In the genomic region with DNA sequence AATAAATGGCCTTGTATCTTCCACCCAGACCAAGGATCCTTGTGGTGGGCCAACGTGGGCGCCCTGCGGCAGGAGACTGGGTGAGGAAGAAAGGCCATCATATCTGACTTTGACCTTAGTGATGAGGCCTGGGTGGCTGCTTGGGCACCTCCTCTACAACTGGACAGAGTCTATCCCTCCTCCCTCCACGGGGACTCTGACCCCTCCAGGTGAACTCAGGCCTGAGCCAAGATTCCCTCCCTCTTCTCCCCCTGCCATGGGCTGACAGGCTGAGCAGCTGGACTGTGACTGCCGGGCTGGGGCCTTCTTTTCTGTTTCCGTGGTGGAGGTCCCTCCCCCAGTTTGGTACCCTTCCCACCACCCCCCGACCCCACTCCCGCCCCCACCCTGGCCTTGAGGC, we compare ENCODE assay signal across 12 cellular contexts. TPM values are rescaled to one million over a fixed set of nuclear protein-coding genes. Genes with fewer than 3 reads are reported as not detected.
DNase-seq lines count a peak whose midpoint lies in the region; ATAC-seq and TF ChIP-seq lines count a peak whose summit lies in the region.
"Had no signal": no experiment of that assay in that cellular context is flagged by ENCODE, and none has a peak within 500 bp of the region (broad histone marks: within the 10 kb centered on the region; RNA-seq: fewer than 3 reads in every experiment).

No MANE protein-coding gene starts in this region.

- BruUV-seq in MCF 10A (replicated peaks; lab: Mats Ljungman, UMichigan), result no TSS peak
- BruUV-seq in mammary epithelial cell (replicated peaks; lab: Mats Ljungman, UMichigan), result no TSS peak

- H3K27ac ChIP-seq in mammary epithelial cell (ENCODE audit: insufficient read depth, low read depth, low read length) (no peak overlapping the region), transverse colon (peak overlapping the region; percentile 81 to 85 (median 82))

- in situ Hi-C loops in mammary epithelial cell (cut with MboI; ENCODE audit: low sequenced_read_pairs in 2 of 2) (no loop called here), transverse colon (cut with MboI; ENCODE audit: low pct_ligation_motif_present in 1 of 4, low pct_unique_long_range_greater_than_20kb in 1 of 4, low sequenced_read_pairs in 3 of 4) (no loop called here)

- dilution Hi-C loops in mammary epithelial cell (cut with HindIII; ENCODE audit: low sequenced_read_pairs), result no loop called here

- POLR2A ChIA-PET in MCF 10A (lab: Yijun Ruan, JAX), result interaction anchor here (1.2 kb wide), 1 partner anchor 26 kb away, joined by 7 read pairs; no protein-coding TSS in a partner anchor

- H3K4me3 Mint-ChIP-seq in MCF 10A (ENCODE audit: unreplicated experiment), result no peak overlapping the region
- H3K4me3 Mint-ChIP-seq: activated B cell treated with CpG ODN at 0.5 μM for 24 hours; activated naive CD4-positive, alpha-beta T cell treated with anti-CD3 and anti-CD28 coated beads, Interleukin-2, amount 10 ng/mL, durations not matched to agents 7 days and 5 days had no signal

- H3K4me1 Mint-ChIP-seq in MCF 10A (ENCODE audit: insufficient read depth, unreplicated experiment), result peaks cover 20% of the 10 kb centered on the region

- no peaks in the 10 kb centered on the region for H3K27me3 Mint-ChIP-seq in MCF 10A (ENCODE audit: insufficient read depth, unreplicated experiment)
- H3K27me3 Mint-ChIP-seq: activated B cell treated with CpG ODN at 0.5 μM for 24 hours; activated naive CD4-positive, alpha-beta T cell treated with anti-CD3 and anti-CD28 coated beads, Interleukin-2, amount 10 ng/mL, durations not matched to agents 7 days and 5 days; naive thymus-derived CD4-positive, alpha-beta T cell had no signal

- no peak for TF ChIP-seq EP300 in transverse colon (IDR thresholded peaks at IDR 0.05; ENCODE audit: low read depth)

- ATAC-seq in left lobe of liver, result peak; percentile 66
- ATAC-seq: naive thymus-derived CD4-positive, alpha-beta T cell had no signal

- DNase-seq in MCF 10A (ENCODE audit: unreplicated experiment) (no peak), mammary epithelial cell (no peak), left lobe of liver (ENCODE audit: low spot score) (peak; percentile 93), transverse colon (no peak), NCI-H2029 (lab: John Stamatoyannopoulos, UW) (no peak)
- DNase-seq in stimulated activated CD4-positive, alpha-beta T cell treated with anti-CD3 and anti-CD28 coated beads, Interleukin-4, amount 100 ng/mL, for 1 hour, result no peak
- DNase-seq: activated B cell treated with CpG ODN at 0.5 μM for 24 hours; activated naive CD4-positive, alpha-beta T cell treated with anti-CD3 and anti-CD28 coated beads, Interleukin-2, amount 10 ng/mL, durations not matched to agents 7 days and 5 days; DND-41; hypothalamus; naive thymus-derived CD4-positive, alpha-beta T cell; stimulated activated CD4-positive, alpha-beta T cell treated with anti-CD3 and anti-CD28 coated beads, Interleukin-1b, Interleukin-23, amount 100 ng/mL, for 48 hours had no signal

- H2AFZ ChIP-seq in mammary epithelial cell (ENCODE audit: low read depth, low read length), result no peak overlapping the region

- whole genome bisulfite sequencing in mammary epithelial cell (ENCODE audit: low coverage, missing lambda C conversion rate), result 92% methylated on average over 2 of the region's 8 CpGs
- 75% methylated on average over 5 of the region's 8 CpGs; no CpG with 5 or more reads in 1 of the 2 donors for WGBS in transverse colon (ENCODE audit: low coverage in 1 of 2), 2 donors

- H3K36me3 ChIP-seq in mammary epithelial cell (ENCODE audit: insufficient read depth, low read length), result peaks cover 16% of the 10 kb centered on the region
- H3K36me3 ChIP-seq in transverse colon, result no peaks in the 10 kb centered on the region

- H3K4me2 ChIP-seq in mammary epithelial cell (ENCODE audit: insufficient read depth, low read depth, low read length), result no peak overlapping the region

- H3K9me3 ChIP-seq in mammary epithelial cell (replicated peaks; ENCODE audit: insufficient read depth, low read length) (no peaks in the 10 kb centered on the region), transverse colon (no peaks in the 10 kb centered on the region)

- H3K4me1 ChIP-seq in mammary epithelial cell (ENCODE audit: insufficient read depth, low read length) (peaks cover 30% of the 10 kb centered on the region), transverse colon (peaks cover 13 to 51% (median 34%) of the 10 kb centered on the region in 4 donors)

- no peaks in the 10 kb centered on the region for H4K20me1 ChIP-seq in mammary epithelial cell (ENCODE audit: insufficient read depth, low read length)

- H3K27me3 ChIP-seq in mammary epithelial cell (ENCODE audit: insufficient read depth, low read length), result no peaks in the 10 kb centered on the region
- H3K27me3 ChIP-seq in transverse colon, result no peaks in the 10 kb centered on the region

- peaks cover 26% of the 10 kb centered on the region for H3K36me3 Mint-ChIP-seq in MCF 10A (ENCODE audit: insufficient read depth, unreplicated experiment)

- peak overlapping the region; percentile 76 for H3K27ac Mint-ChIP-seq in MCF 10A (ENCODE audit: low read depth, unreplicated experiment)
- H3K27ac Mint-ChIP-seq: activated B cell treated with CpG ODN at 0.5 μM for 24 hours had no signal

- H3K9me3 Mint-ChIP-seq in MCF 10A (ENCODE audit: unreplicated experiment), result no peaks in the 10 kb centered on the region
- H3K9me3 Mint-ChIP-seq: activated B cell treated with CpG ODN at 0.5 μM for 24 hours; activated naive CD4-positive, alpha-beta T cell treated with anti-CD3 and anti-CD28 coated beads, Interleukin-2, amount 10 ng/mL, durations not matched to agents 7 days and 5 days; naive thymus-derived CD4-positive, alpha-beta T cell had no signal

- no peak overlapping the region for H3K9ac ChIP-seq in mammary epithelial cell (ENCODE audit: insufficient read depth, low read length)

- no peak for TF ChIP-seq CTCF in MCF 10A (IDR thresholded peaks at IDR 0.05; ENCODE audit: unreplicated experiment)
- no peak for TF ChIP-seq CTCF in mammary epithelial cell (conservative IDR thresholded peaks at IDR 0.05 in 1 of 2, IDR thresholded peaks at IDR 0.05 in 1 of 2; ENCODE audit: extremely low read depth in 1 of 2, insufficient read depth in 1 of 2, low read depth in 1 of 2, low read length in 2 of 2)
- no peak for TF ChIP-seq CTCF in transverse colon (IDR thresholded peaks at IDR 0.05)

- CTCF ChIA-PET in MCF 10A (lab: Yijun Ruan, JAX) (interaction anchor here (0.6 to 2.5 kb wide), 3 partner anchors 9 to 23 kb away, joined by 3 to 17 read pairs (median 4); no protein-coding TSS in a partner anchor), mammary epithelial cell (lab: Charles Lee; ENCODE audit: low non-redundant PET) (no interaction called here)

- no peak for TF ChIP-seq POLR2A in transverse colon (IDR thresholded peaks at IDR 0.05)

- H3K4me3 ChIP-seq in mammary epithelial cell (replicated peaks in 1 of 3; ENCODE audit: insufficient read depth in 1 of 3, low read depth in 2 of 3, low read length in 3 of 3) (no peak overlapping the region), transverse colon (no peak overlapping the region)

- intact Hi-C loops in MCF 10A (cut with micrococcal nuclease) (no loop called here), mammary epithelial cell (cut with micrococcal nuclease) (loop anchor here (10.0 kb wide), 1 partner anchor 195 kb away; a partner anchor contains a TSS), transverse colon (cut with DNase I; ENCODE audit: low total_unique reads) (no loop called here)

- H3K79me2 ChIP-seq in mammary epithelial cell (ENCODE audit: insufficient read depth, low read length), result peaks cover 21% of the 10 kb centered on the region

RNA-seq across cellular contexts. Expression of a gene that starts 1.4 kb away (rescaled TPM):
- total RNA-seq in MCF 10A (2022) (0.70 and 2.0 TPM in 2 replicates), mammary epithelial cell (1 to 10 TPM; 2.5 to 4.7 TPM), left lobe of liver (70.8 TPM), transverse colon (10 to 100 TPM in 1 of 4 donors, 1 to 10 TPM in 3; 3.2 to 22.4 (median 5.5) TPM)
- 1.8 TPM for polyA plus RNA-seq in mammary epithelial cell
- 21.9 TPM for polyA minus RNA-seq in mammary epithelial cell

RNA-seq across cellular contexts. Expression of a gene that starts 28.0 kb away (rescaled TPM):
- 12.0 and 16.9 TPM in 2 replicates for total RNA-seq in MCF 10A (2022)
- total RNA-seq in mammary epithelial cell, result 10 to 100 TPM; 22.0 TPM
- 41.3 TPM for polyA plus RNA-seq in mammary epithelial cell
- polyA minus RNA-seq in mammary epithelial cell, result 33.3 TPM
- total RNA-seq in left lobe of liver, result 7.5 TPM
- total RNA-seq in transverse colon, result 10 to 100 TPM in 3 of 4 donors, 1 to 10 TPM in 1; 9.2 to 20.6 (median 11.7) TPM

RNA-seq across cellular contexts. Expression of a gene that starts 28.1 kb away (rescaled TPM):
- total RNA-seq in MCF 10A (2022), result 47.3 and 54.9 TPM in 2 replicates
- 10 to 100 TPM; 51.0 to 62.2 TPM for total RNA-seq in mammary epithelial cell
- 67.7 TPM for polyA plus RNA-seq in mammary epithelial cell
- polyA minus RNA-seq in mammary epithelial cell, result 257 TPM
- total RNA-seq in left lobe of liver, result 11.4 TPM
- 10 to 100 TPM; 18.0 to 79.3 (median 38.4) TPM for total RNA-seq in transverse colon

RNA-seq across cellular contexts. Expression of a gene that starts 37.5 kb away (rescaled TPM):
- total RNA-seq in MCF 10A (2022) (30.9 and 31.6 TPM in 2 replicates), mammary epithelial cell (100 to 1,000 TPM; 155 to 206 TPM), left lobe of liver (11.0 TPM), transverse colon (100 to 1,000 TPM in 1 of 4 donors, 10 to 100 TPM in 3; 29.4 to 116 (median 35.5) TPM)
- polyA plus RNA-seq in mammary epithelial cell, result 128 TPM
- polyA minus RNA-seq in mammary epithelial cell, result 227 TPM

RNA-seq across cellular contexts. Expression of a gene that starts 37.7 kb away (rescaled TPM):
- 3.8 and 5.7 TPM in 2 replicates for total RNA-seq in MCF 10A (2022)
- 10 to 100 TPM; 10.2 to 11.5 TPM for total RNA-seq in mammary epithelial cell
- 13.5 TPM for polyA plus RNA-seq in mammary epithelial cell
- polyA minus RNA-seq in mammary epithelial cell, result 13.4 TPM
- 9.6 TPM for total RNA-seq in left lobe of liver
- total RNA-seq in transverse colon, result 1 to 10 TPM in 2 of 4 donors, not detected in 2; 1.6 to 3.5 TPM
